ENCODE assay signal across 1 cellular context in the genomic region with DNA sequence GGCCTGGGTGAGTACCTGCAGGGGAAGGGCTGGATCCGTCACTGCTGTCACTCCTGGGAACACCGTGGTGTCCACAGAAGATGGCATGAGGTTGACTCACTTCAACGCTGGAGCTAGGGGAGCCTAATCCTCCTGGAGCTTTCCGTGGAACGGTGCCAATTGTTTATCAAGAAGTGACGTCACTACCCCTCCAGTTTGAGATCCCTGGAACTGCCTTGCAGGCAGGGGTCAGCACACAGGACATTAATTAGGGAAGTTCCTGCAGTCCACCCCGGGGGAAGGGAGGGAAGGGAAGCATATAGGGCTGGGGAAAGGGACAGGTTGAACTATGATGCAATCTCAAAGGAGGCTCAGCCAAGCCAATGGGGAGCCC.
TF ChIP-seq lines count a peak whose summit lies in the region.

No MANE protein-coding gene starts in this region.

TF ChIP-seq in HEK293, 187 proteins besides CTCF, POLR2A, EP300 and RAD21 (continued from another document):
- TF ChIP-seq, protein P1, sequence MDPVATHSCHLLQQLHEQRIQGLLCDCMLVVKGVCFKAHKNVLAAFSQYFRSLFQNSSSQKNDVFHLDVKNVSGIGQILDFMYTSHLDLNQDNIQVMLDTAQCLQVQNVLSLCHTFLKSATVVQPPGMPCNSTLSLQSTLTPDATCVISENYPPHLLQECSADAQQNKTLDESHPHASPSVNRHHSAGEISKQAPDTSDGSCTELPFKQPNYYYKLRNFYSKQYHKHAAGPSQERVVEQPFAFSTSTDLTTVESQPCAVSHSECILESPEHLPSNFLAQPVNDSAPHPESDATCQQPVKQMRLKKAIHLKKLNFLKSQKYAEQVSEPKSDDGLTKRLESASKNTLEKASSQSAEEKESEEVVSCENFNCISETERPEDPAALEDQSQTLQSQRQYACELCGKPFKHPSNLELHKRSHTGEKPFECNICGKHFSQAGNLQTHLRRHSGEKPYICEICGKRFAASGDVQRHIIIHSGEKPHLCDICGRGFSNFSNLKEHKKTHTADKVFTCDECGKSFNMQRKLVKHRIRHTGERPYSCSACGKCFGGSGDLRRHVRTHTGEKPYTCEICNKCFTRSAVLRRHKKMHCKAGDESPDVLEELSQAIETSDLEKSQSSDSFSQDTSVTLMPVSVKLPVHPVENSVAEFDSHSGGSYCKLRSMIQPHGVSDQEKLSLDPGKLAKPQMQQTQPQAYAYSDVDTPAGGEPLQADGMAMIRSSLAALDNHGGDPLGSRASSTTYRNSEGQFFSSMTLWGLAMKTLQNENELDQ (tag by site-specific recombination; IDR thresholded peaks at IDR 0.05; ENCODE audit: low read depth): no peak
- peak; percentile 17; the same call in 1 of the 2 replicates for TF ChIP-seq ZIC2 (tag by site-specific recombination; IDR thresholded peaks at IDR 0.05)
TF ChIP-seq in HEK293: peak in this region for 2.
